Comparison of ENCODE assay signal across 11 cellular contexts in genomic region chr13:30367296-30367695, GRCh38. TPM values are rescaled to one million over a fixed set of nuclear protein-coding genes. Genes with fewer than 3 reads are reported as not detected.
"Had no signal": no experiment of that assay in that cellular context is flagged by ENCODE, and none has a peak within 500 bp of the region (broad histone marks: within the 10 kb centered on the region; RNA-seq: fewer than 3 reads in every experiment).

No MANE protein-coding gene starts in this region.

- H3K4me3 ChIP-seq: GM23248, HAP-1, K562 had no signal

- H3K9me3 ChIP-seq: HAP-1 had no signal

- H3K27ac Mint-ChIP-seq: HFFc6 had no signal

- DNase-seq: GM23248, GOT3, H7, HFFc6, IMR-90, KG1 had no signal

- H3K9ac ChIP-seq: GM23248 had no signal

- H3K9me3 Mint-ChIP-seq: HFFc6 had no signal

- H3K36me3 ChIP-seq: HAP-1 had no signal

- H3K27ac ChIP-seq: GM23248 had no signal

- ATAC-seq: HCT116, K562 had no signal

- H3K4me3 Mint-ChIP-seq: HFFc6 had no signal

- H3K4me1 ChIP-seq: HAP-1 had no signal

RNA-seq across cellular contexts. Expression of gene UBE2L5, which starts 55.0 kb away (rescaled TPM):
- total RNA-seq: GM23248, H4, H7, HT-29, K562 had no signal
- polyA plus RNA-seq: GM23248, IMR-90 had no signal
